Comparison of ENCODE assay signal across 10 cellular contexts in genomic region chr1:224067621-224068457, GRCh38. TPM values are rescaled to one million over a fixed set of nuclear protein-coding genes. Genes with fewer than 3 reads are reported as not detected.
DNase-seq lines count a peak whose midpoint lies in the region; ATAC-seq, FAIRE-seq and TF ChIP-seq lines count a peak whose summit lies in the region.
"Had no signal": no experiment of that assay in that cellular context is flagged by ENCODE, and none has a peak within 500 bp of the region (broad histone marks: within the 10 kb centered on the region; RNA-seq: fewer than 3 reads in every experiment).

No MANE protein-coding gene starts in this region.

- no peak for TF ChIP-seq CTCF in bronchial epithelial cell (IDR thresholded peaks at IDR 0.05; ENCODE audit: insufficient read depth, low read length, severe bottlenecking)

- no peaks in the 10 kb centered on the region for H3K27me3 ChIP-seq in bronchial epithelial cell (ENCODE audit: control insufficient read depth, insufficient read depth, low read length)

- H3K36me3 ChIP-seq in bronchial epithelial cell (ENCODE audit: control insufficient read depth, insufficient read depth, low read length), result no peaks in the 10 kb centered on the region
- H3K36me3 ChIP-seq: HAP-1 had no signal

- H3K36me3 Mint-ChIP-seq in natural killer cell treated with Interleukin-12 subunit alpha and Interleukin-12 subunit beta and Interleukin-15 and Interleukin-18, amount 100 ng/mL, for 72 hours, result no peaks in the 10 kb centered on the region

- H3K27me3 Mint-ChIP-seq in natural killer cell treated with Interleukin-12 subunit alpha and Interleukin-12 subunit beta and Interleukin-15 and Interleukin-18, amount 100 ng/mL, for 72 hours, result peaks cover 21% of the 10 kb centered on the region in 2 donors

- no peak for TF ChIP-seq POLR2A in H54 (IDR thresholded peaks at IDR 0.05; ENCODE audit: low read depth, low read length)

- no peaks in the 10 kb centered on the region for H3K9me3 Mint-ChIP-seq in natural killer cell treated with Interleukin-12 subunit alpha and Interleukin-12 subunit beta and Interleukin-15 and Interleukin-18, amount 100 ng/mL, for 72 hours

- FAIRE-seq in H54 (lab: Jason Lieb, UNC) (no peak), bronchial epithelial cell (lab: Jason Lieb, UNC) (peak; percentile 32)

- H3K27ac Mint-ChIP-seq in natural killer cell treated with Interleukin-12 subunit alpha and Interleukin-12 subunit beta and Interleukin-15 and Interleukin-18, amount 100 ng/mL, for 72 hours, result peak overlapping the region in 1 of 2 donors; percentile 65
- H3K27ac Mint-ChIP-seq: naive thymus-derived CD8-positive, alpha-beta T cell had no signal

- no peak overlapping the region for H3K4me3 ChIP-seq in bronchial epithelial cell (ENCODE audit: low read depth, low read length)
- H3K4me3 ChIP-seq: HAP-1 had no signal

- ATAC-seq in natural killer cell treated with Interleukin-12 subunit alpha and Interleukin-12 subunit beta and Interleukin-15 and Interleukin-18, amount 100 ng/mL, for 72 hours, result peak; percentile 87 to 95
- ATAC-seq in GM18498 (IDR thresholded peaks at IDR 0.05; ENCODE audit: unreplicated experiment), result no peak
- no peak for ATAC-seq in HG03025 (IDR thresholded peaks at IDR 0.05; ENCODE audit: low FRiP score, unreplicated experiment)
- ATAC-seq in GM19351 (IDR thresholded peaks at IDR 0.05; ENCODE audit: unreplicated experiment), result no peak
- ATAC-seq: naive thymus-derived CD8-positive, alpha-beta T cell had no signal

- H3K4me3 Mint-ChIP-seq in natural killer cell treated with Interleukin-12 subunit alpha and Interleukin-12 subunit beta and Interleukin-15 and Interleukin-18, amount 100 ng/mL, for 72 hours, result peak overlapping the region; percentile 19
- H3K4me3 Mint-ChIP-seq: naive thymus-derived CD8-positive, alpha-beta T cell had no signal

- DNase-seq in H54 (ENCODE audit: insufficient read length, low spot score) (peak; percentile 19), NCI-H82 (lab: John Stamatoyannopoulos, UW) (peak; percentile 59), bronchial epithelial cell (ENCODE audit: low read depth) (peak; percentile 97)
- no peak for DNase-seq in natural killer cell treated with Interleukin-12 subunit alpha and Interleukin-12 subunit beta and Interleukin-15 and Interleukin-18, amount 100 ng/mL, for 72 hours (ENCODE audit: low spot score)
- DNase-seq: naive thymus-derived CD8-positive, alpha-beta T cell; NCI-H187 treated with DMSO at 0.1 percent for 48 hours had no signal

- peaks cover 5 to 6% of the 10 kb centered on the region in 2 donors for H3K4me1 Mint-ChIP-seq in natural killer cell treated with Interleukin-12 subunit alpha and Interleukin-12 subunit beta and Interleukin-15 and Interleukin-18, amount 100 ng/mL, for 72 hours (ENCODE audit: low read depth in 2 of 2)

RNA-seq across cellular contexts. Expression of gene FBXO28, which starts 46.1 kb away (rescaled TPM):
- total RNA-seq in bronchial epithelial cell, result 35.8 and 42.0 TPM in 2 replicates
- 10 to 100 TPM; 28.1 to 32.4 TPM for total RNA-seq in natural killer cell treated with Interleukin-12 subunit alpha and Interleukin-12 subunit beta and Interleukin-15 and Interleukin-18, amount 100 ng/mL, for 72 hours

Comparison
In these comparisons a context has a peak if more than half of its experiments do, and no peak if none do; other contexts are left out.
1. ATAC-seq: peak in natural killer cell treated with Interleukin-12 subunit alpha and Interleukin-12 subunit beta and Interleukin-15 and Interleukin-18, amount 100 ng/mL, for 72 hours (2 of 2); none in GM18498 (single experiment), HG03025 (single experiment) and GM19351 (single experiment).